Comparison of ENCODE assay signal across 8 cellular contexts in the genomic region with DNA sequence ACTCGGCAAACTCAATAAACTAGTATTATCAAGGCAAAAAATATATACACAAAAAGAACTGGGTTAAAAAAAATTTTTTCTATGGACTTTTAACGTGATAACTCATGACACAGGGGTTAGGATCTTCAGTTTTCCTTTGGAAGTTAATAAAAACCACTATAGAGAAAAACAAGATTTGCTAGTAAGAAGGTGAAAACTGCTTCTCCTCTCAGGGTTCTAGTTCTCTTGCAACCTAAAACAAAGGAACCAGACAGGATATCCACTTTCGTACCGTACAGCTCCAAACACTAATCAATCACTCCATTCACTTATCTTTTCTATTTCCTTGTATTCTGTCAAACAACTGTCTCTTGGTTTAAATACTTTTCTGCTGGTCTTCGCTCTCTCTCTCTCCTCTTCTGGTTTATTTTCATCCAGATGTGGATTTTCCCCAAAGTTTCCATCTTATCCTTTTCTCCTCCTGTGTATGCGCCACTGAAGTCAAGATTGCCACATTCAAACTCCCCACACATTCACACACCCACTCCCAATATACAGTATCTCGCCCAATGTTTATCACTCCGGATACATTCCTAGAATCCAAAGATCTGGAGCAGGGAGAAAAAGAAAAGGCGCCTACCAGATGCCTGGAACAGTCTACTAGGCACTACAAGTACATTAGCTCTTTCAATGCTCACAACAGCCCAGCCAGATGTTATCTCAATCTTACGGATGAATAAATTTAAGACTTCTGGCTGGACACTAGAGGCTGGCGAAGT. TPM values are rescaled to one million over a fixed set of nuclear protein-coding genes. Genes with fewer than 3 reads are reported as not detected.
A peak's percentile ranks its signal among the peaks of the same experiment; 100 is the strongest.
DNase-seq lines count a peak whose midpoint lies in the region; ATAC-seq, FAIRE-seq and TF ChIP-seq lines count a peak whose summit lies in the region.

No MANE protein-coding gene starts in this region.

- no peak for TF ChIP-seq EP300 in A549 (IDR thresholded peaks at IDR 0.05)

- H3K27ac ChIP-seq in A549 (peak overlapping the region; percentile 94 to 96), SJCRH30 (peak overlapping the region; percentile 86), fibroblast of lung (ENCODE audit: insufficient read depth, low read length) (peak overlapping the region; percentile 96), parathyroid adenoma (peak overlapping the region; percentile 91)

- no peak for TF ChIP-seq RAD21 in A549 (conservative IDR thresholded peaks at IDR 0.05 in 1 of 2, IDR thresholded peaks at IDR 0.05 in 1 of 2)

- no peaks in the 10 kb centered on the region for H3K9me3 ChIP-seq in A549
- no peaks in the 10 kb centered on the region for H3K9me3 ChIP-seq in SJCRH30 (replicated peaks)
- no peaks in the 10 kb centered on the region for H3K9me3 ChIP-seq in fibroblast of lung (ENCODE audit: control insufficient read depth, insufficient read depth, low read depth, low read length)
- H3K9me3 ChIP-seq in parathyroid adenoma (ENCODE audit: control insufficient read depth, low read length) = no peaks in the 10 kb centered on the region

- no peak for TF ChIP-seq POLR2A in A549 (IDR thresholded peaks at IDR 0.05; ENCODE audit: low read length)

- peak overlapping the region; percentile 82 for H2AFZ ChIP-seq in fibroblast of lung (ENCODE audit: low read length)
- peak overlapping the region; percentile 80 for H2AFZ ChIP-seq in parathyroid adenoma

- DNase-seq in A549 (ENCODE audit: low read depth in 1 of 2, low spot score in 1 of 2) (no peak), SJCRH30 (no peak), fibroblast of lung (ENCODE audit: low read depth in 2 of 2) (peak in 1 of 2 donors; percentile 22), NAMALWA (ENCODE audit: low spot score) (no peak)
- no peak for DNase-seq in activated CD4-positive, CD25-positive, alpha-beta regulatory T cell (lab: John Stamatoyannopoulos, UW)

- no peak for FAIRE-seq in A549 (lab: Jason Lieb, UNC)

- H3K36me3 ChIP-seq in SJCRH30 (peaks cover 25% of the 10 kb centered on the region), fibroblast of lung (ENCODE audit: control insufficient read depth, insufficient read depth, low read length) (peaks cover 4% of the 10 kb centered on the region), parathyroid adenoma (ENCODE audit: control insufficient read depth, insufficient read depth, low read length) (no peaks in the 10 kb centered on the region)

- H3K9ac ChIP-seq in fibroblast of lung (ENCODE audit: insufficient read depth, low read length) = peak overlapping the region; percentile 91
- no peak overlapping the region for H3K9ac ChIP-seq in parathyroid adenoma

- TF ChIP-seq CTCF in A549 (IDR thresholded peaks at IDR 0.05) (no peak), fibroblast of lung (conservative IDR thresholded peaks at IDR 0.05 in 1 of 2, IDR thresholded peaks at IDR 0.05 in 1 of 2; ENCODE audit: low read depth in 1 of 2, low read length in 2 of 2) (no peak), parathyroid adenoma (IDR thresholded peaks at IDR 0.05) (no peak)

- POLR2A ChIA-PET in A549 (lab: Yijun Ruan, JAX) = interaction anchor here (0.8 to 2.7 kb wide), 20 partner anchors 8 to 491 kb away, joined by 3 to 32 read pairs (median 6); a partner anchor contains a TSS

- H3K27me3 ChIP-seq in SJCRH30 (no peaks in the 10 kb centered on the region), fibroblast of lung (ENCODE audit: control insufficient read depth, insufficient read depth, low read length) (no peaks in the 10 kb centered on the region), parathyroid adenoma (ENCODE audit: control insufficient read depth, insufficient read depth, low read length) (no peaks in the 10 kb centered on the region)

- peak overlapping the region; percentile 96 for H3K4me3 ChIP-seq in A549
- peak overlapping the region; percentile 75 for H3K4me3 ChIP-seq in SJCRH30
- peak overlapping the region; percentile 85 to 98 (median 93) for H3K4me3 ChIP-seq in fibroblast of lung (replicated peaks in 1 of 4; ENCODE audit: control extremely low read depth in 1 of 4, insufficient read depth in 1 of 4, low read depth in 3 of 4, low read length in 4 of 4)
- H3K4me3 ChIP-seq in parathyroid adenoma (ENCODE audit: low read depth, low read length) = peak overlapping the region; percentile 97

- no peaks in the 10 kb centered on the region for H4K20me1 ChIP-seq in fibroblast of lung (ENCODE audit: control insufficient read depth, extremely low read depth, insufficient read depth, low read length)

- H3K4me2 ChIP-seq in A549 (peak overlapping the region; percentile 85), fibroblast of lung (ENCODE audit: extremely low read depth, insufficient read depth, low read length) (peak overlapping the region; percentile 99), parathyroid adenoma (ENCODE audit: low read length) (peak overlapping the region; percentile 85)

- H3K79me2 ChIP-seq in fibroblast of lung (ENCODE audit: control insufficient read depth, insufficient read depth, low read length) (peaks cover 50% of the 10 kb centered on the region), parathyroid adenoma (peaks cover 7% of the 10 kb centered on the region)

- ATAC-seq in A549 (peak; percentile 6 to 15; a peak in 4 of 6 replicates), GM19452 (IDR thresholded peaks at IDR 0.05; ENCODE audit: unreplicated experiment) (peak; percentile 1), HG02610 (IDR thresholded peaks at IDR 0.05; ENCODE audit: unreplicated experiment) (no peak)

- H3K4me1 ChIP-seq in A549 (peaks cover 19% of the 10 kb centered on the region; the same call in 2 of the 3 replicates), SJCRH30 (0 out of 2 replicates have a peak, but pooled peaks cover 6% of the 10 kb centered on the region), fibroblast of lung (ENCODE audit: control insufficient read depth, extremely low read depth, insufficient read depth, low read length) (peaks cover 4% of the 10 kb centered on the region), parathyroid adenoma (no peaks in the 10 kb centered on the region)

- CTCF ChIA-PET in A549 (lab: Yijun Ruan, JAX) = interaction anchor here (1.2 to 2.1 kb wide), 2 partner anchors 53 to 207 kb away, joined by 5 to 8 read pairs; no protein-coding TSS in a partner anchor

- WGBS in A549 (ENCODE audit: missing lambda C conversion rate) = 41% methylated on average over 11 of the region's 11 CpGs

TF ChIP-seq in A549, 52 proteins besides CTCF, POLR2A, EP300 and RAD21 (continues in another document):
- no peak for TF ChIP-seq EHMT2 (IDR thresholded peaks at IDR 0.05; ENCODE audit: low read depth)
- TF ChIP-seq RFX5 (IDR thresholded peaks at IDR 0.05) = no peak
- TF ChIP-seq FOSL2 (IDR thresholded peaks at IDR 0.05) = no peak
- no peak for TF ChIP-seq FOSL2 (CRISPR knock-in tag; IDR thresholded peaks at IDR 0.05)

RNA-seq across cellular contexts. Expression of a gene that starts 0.8 kb away (rescaled TPM):
- polyA plus RNA-seq in A549 (2011; rRNA removed) (25.8 and 41.6 TPM in 2 replicates), A549 (2017; fragmentation: RNase III; extraction: RNeasy Plus Mini Kit Qiagen cat#74134 plus additional on column Dnase treatment) (34.9 to 38.8 TPM (median 36.8 TPM) in 3 replicates), fibroblast of lung (27.2 and 28.8 TPM in 2 replicates)
- polyA plus RNA-seq in A549 (2012; cell fraction: cytosol; rRNA removed) = 11.4 and 12.6 TPM in 2 replicates
- 19.4 and 25.4 TPM in 2 replicates for polyA plus RNA-seq in A549 (2012; cell fraction: nucleus; rRNA removed)
- polyA minus RNA-seq in A549 (2011; rRNA and poly(A)+ RNA removed) = 10.9 and 12.8 TPM in 2 replicates
- 30.9 and 43.5 TPM in 2 replicates for total RNA-seq in SJCRH30 (2014; rRNA removed; shearing (Covaris generic))
- total RNA-seq in fibroblast of lung = 11.6 and 17.8 TPM in 2 replicates
- polyA plus RNA-seq in fibroblast of lung (2012) = 25.0 and 26.1 TPM in 2 replicates
- polyA minus RNA-seq in fibroblast of lung (ENCODE audit: low replicate concordance) = 4.1 and 6.8 TPM in 2 replicates

RNA-seq across cellular contexts. Expression of a gene that starts 21.4 kb away (rescaled TPM):
- polyA plus RNA-seq in A549 (2011; rRNA removed) (not detected in 2 replicates), A549 (2017; fragmentation: RNase III; extraction: RNeasy Plus Mini Kit Qiagen cat#74134 plus additional on column Dnase treatment) (0.03 TPM in 1 of 3 replicates, not detected in the others), fibroblast of lung (0.03 and 0.06 TPM in 2 replicates)
- 0.03 TPM in 1 of 2 replicates, not detected in the other for polyA plus RNA-seq in A549 (2012; cell fraction: cytosol; rRNA removed)
- 0.06 TPM in 1 of 2 replicates, not detected in the other for polyA plus RNA-seq in A549 (2012; cell fraction: nucleus; rRNA removed)
- 0.19 TPM in 1 of 2 replicates, not detected in the other for polyA minus RNA-seq in A549 (2011; rRNA and poly(A)+ RNA removed)
- total RNA-seq in SJCRH30 (2014; rRNA removed; shearing (Covaris generic)) = 0.04 and 0.08 TPM in 2 replicates
- under 0.01 and 0.17 TPM in 2 replicates for total RNA-seq in fibroblast of lung
- 0.08 TPM in 1 of 2 replicates, not detected in the other for polyA plus RNA-seq in fibroblast of lung (2012)
- polyA minus RNA-seq in fibroblast of lung (ENCODE audit: low replicate concordance) = 2.3 TPM in 1 of 2 replicates, not detected in the other

RNA-seq across cellular contexts. Expression of a gene that starts 30.4 kb away (rescaled TPM):
- polyA plus RNA-seq in A549 (2011; rRNA removed) (8.7 and 9.7 TPM in 2 replicates), A549 (2017; fragmentation: RNase III; extraction: RNeasy Plus Mini Kit Qiagen cat#74134 plus additional on column Dnase treatment) (6.8 to 10.3 TPM (median 8.1 TPM) in 3 replicates), fibroblast of lung (3.8 and 5.3 TPM in 2 replicates)
- 2.5 and 2.6 TPM in 2 replicates for polyA plus RNA-seq in A549 (2012; cell fraction: cytosol; rRNA removed)
- 0.94 and 1.3 TPM in 2 replicates for polyA plus RNA-seq in A549 (2012; cell fraction: nucleus; rRNA removed)
- polyA minus RNA-seq in A549 (2011; rRNA and poly(A)+ RNA removed) = 2.1 and 2.3 TPM in 2 replicates
- total RNA-seq in SJCRH30 (2014; rRNA removed; shearing (Covaris generic)) = not detected in 2 replicates
- 3.0 and 4.1 TPM in 2 replicates for total RNA-seq in fibroblast of lung
- polyA plus RNA-seq in fibroblast of lung (2012) = 2.8 and 3.0 TPM in 2 replicates
- polyA minus RNA-seq in fibroblast of lung (ENCODE audit: low replicate concordance) = 2.5 TPM in 1 of 2 replicates, not detected in the other

RNA-seq across cellular contexts. Expression of a gene that starts 55.2 kb away (rescaled TPM):
- polyA plus RNA-seq in A549 (2011; rRNA removed) (28.1 and 44.8 TPM in 2 replicates), A549 (2017; fragmentation: RNase III; extraction: RNeasy Plus Mini Kit Qiagen cat#74134 plus additional on column Dnase treatment) (30.4 to 43.1 TPM (median 31.7 TPM) in 3 replicates), fibroblast of lung (51.8 and 55.3 TPM in 2 replicates)
- polyA plus RNA-seq in A549 (2012; cell fraction: cytosol; rRNA removed) = 6.3 and 8.0 TPM in 2 replicates
- polyA plus RNA-seq in A549 (2012; cell fraction: nucleus; rRNA removed) = 4.1 and 5.6 TPM in 2 replicates
- 13.7 and 17.2 TPM in 2 replicates for polyA minus RNA-seq in A549 (2011; rRNA and poly(A)+ RNA removed)
- total RNA-seq in SJCRH30 (2014; rRNA removed; shearing (Covaris generic)) = 38.4 and 38.6 TPM in 2 replicates
- 71.0 and 75.0 TPM in 2 replicates for total RNA-seq in fibroblast of lung
- polyA plus RNA-seq in fibroblast of lung (2012) = 28.7 and 36.7 TPM in 2 replicates
- 0.11 and 0.51 TPM in 2 replicates for polyA minus RNA-seq in fibroblast of lung (ENCODE audit: low replicate concordance)
